In genomic region chr16:70438325-70438982, GRCh38 we compare ENCODE assay signal across 1 cellular context.
TF ChIP-seq lines count a peak whose summit lies in the region.

No MANE protein-coding gene starts in this region.

TF ChIP-seq in HepG2, 621 proteins besides CTCF, POLR2A, EP300 and RAD21 (continued from another document and continues in another):
- TF ChIP-seq SMAD1 (CRISPR knock-in tag; IDR thresholded peaks at IDR 0.05; ENCODE audit: borderline replicate concordance, low read depth) (no peak), ZNF138 (CRISPR knock-in tag; IDR thresholded peaks at IDR 0.05; ENCODE audit: low read depth) (0 out of 2 replicates have a peak, but pooled peaks have one; percentile 57), SNAPC2 (CRISPR knock-in tag; IDR thresholded peaks at IDR 0.05) (no peak), DNMT3B (CRISPR knock-in tag; conservative IDR thresholded peaks at IDR 0.05) (no peak), ZNF276 (CRISPR knock-in tag; IDR thresholded peaks at IDR 0.05; ENCODE audit: low read depth) (no peak), ZNF549 (CRISPR knock-in tag; IDR thresholded peaks at IDR 0.05) (no peak), NFE2L2 (IDR thresholded peaks at IDR 0.05; ENCODE audit: low read length) (no peak), MXI1 (IDR thresholded peaks at IDR 0.05; ENCODE audit: borderline replicate concordance, low read depth, low read length) (no peak), ZBTB43 (CRISPR knock-in tag; conservative IDR thresholded peaks at IDR 0.05) (no peak), TBX2 (CRISPR knock-in tag; IDR thresholded peaks at IDR 0.05; ENCODE audit: borderline replicate concordance) (no peak), DNMT1 (CRISPR knock-in tag; IDR thresholded peaks at IDR 0.05) (no peak), DBP (CRISPR knock-in tag; IDR thresholded peaks at IDR 0.05; ENCODE audit: not compliant biosample characterization) (no peak), ZNF281 (CRISPR knock-in tag; IDR thresholded peaks at IDR 0.05; ENCODE audit: borderline replicate concordance) (no peak), MATR3 (CRISPR knock-in tag; IDR thresholded peaks at IDR 0.05) (no peak), ZMAT3 (CRISPR knock-in tag; conservative IDR thresholded peaks at IDR 0.05) (no peak), SIX1 (CRISPR knock-in tag; IDR thresholded peaks at IDR 0.05; ENCODE audit: borderline replicate concordance) (no peak), BORCS8-MEF2B (CRISPR knock-in tag; IDR thresholded peaks at IDR 0.05) (0 out of 2 replicates have a peak, but pooled peaks have one; percentile 11), ZNF619 (CRISPR knock-in tag; IDR thresholded peaks at IDR 0.05) (no peak), NKX3-1 (CRISPR knock-in tag; IDR thresholded peaks at IDR 0.05) (no peak), ZNF282 (IDR thresholded peaks at IDR 0.05; ENCODE audit: partially characterized antibody) (no peak), GPN1 (CRISPR knock-in tag; IDR thresholded peaks at IDR 0.05; ENCODE audit: borderline replicate concordance) (no peak), LCORL (IDR thresholded peaks at IDR 0.05) (no peak), LCORL (CRISPR knock-in tag; IDR thresholded peaks at IDR 0.05) (no peak), MYPOP (CRISPR knock-in tag; IDR thresholded peaks at IDR 0.05) (no peak), ZNF230 (CRISPR knock-in tag; IDR thresholded peaks at IDR 0.05) (no peak), SPEN (CRISPR knock-in tag; IDR thresholded peaks at IDR 0.05; ENCODE audit: low read depth) (no peak), JUNB (CRISPR knock-in tag; IDR thresholded peaks at IDR 0.05; ENCODE audit: borderline replicate concordance) (no peak), ZNF83 (CRISPR knock-in tag; IDR thresholded peaks at IDR 0.05; ENCODE audit: borderline replicate concordance) (no peak), TCF7 (IDR thresholded peaks at IDR 0.05; ENCODE audit: low read depth) (no peak), HMG20B (CRISPR knock-in tag; conservative IDR thresholded peaks at IDR 0.05) (no peak), MTA1 (CRISPR knock-in tag; IDR thresholded peaks at IDR 0.05; ENCODE audit: borderline replicate concordance) (peak; percentile 29; the same call in 1 of the 2 replicates), SRY (CRISPR knock-in tag; IDR thresholded peaks at IDR 0.05) (no peak), ZNF572 (CRISPR knock-in tag; IDR thresholded peaks at IDR 0.05) (no peak), GMEB1 (CRISPR knock-in tag; IDR thresholded peaks at IDR 0.05; ENCODE audit: borderline replicate concordance) (0 out of 2 replicates have a peak, but pooled peaks have one; percentile 6), MBNL3 (CRISPR knock-in tag; conservative IDR thresholded peaks at IDR 0.05) (no peak), ZNF274 (CRISPR knock-in tag; IDR thresholded peaks at IDR 0.05) (peak; percentile 81; the same call in 1 of the 2 replicates), ZFP90 (CRISPR knock-in tag; IDR thresholded peaks at IDR 0.05; ENCODE audit: borderline replicate concordance) (no peak), NFKB2 (CRISPR knock-in tag; IDR thresholded peaks at IDR 0.05; ENCODE audit: borderline replicate concordance) (peak; percentile 43; the same call in 1 of the 2 replicates), ZNF34 (CRISPR knock-in tag; IDR thresholded peaks at IDR 0.05; ENCODE audit: borderline replicate concordance) (no peak), TSC22D2 (CRISPR knock-in tag; IDR thresholded peaks at IDR 0.05; ENCODE audit: borderline replicate concordance) (no peak), FOXA3 (CRISPR knock-in tag; IDR thresholded peaks at IDR 0.05) (no peak), POGZ (CRISPR knock-in tag; IDR thresholded peaks at IDR 0.05) (no peak), ZSCAN9 (CRISPR knock-in tag; IDR thresholded peaks at IDR 0.05; ENCODE audit: borderline replicate concordance) (no peak)
- TF ChIP-seq, protein P1, sequence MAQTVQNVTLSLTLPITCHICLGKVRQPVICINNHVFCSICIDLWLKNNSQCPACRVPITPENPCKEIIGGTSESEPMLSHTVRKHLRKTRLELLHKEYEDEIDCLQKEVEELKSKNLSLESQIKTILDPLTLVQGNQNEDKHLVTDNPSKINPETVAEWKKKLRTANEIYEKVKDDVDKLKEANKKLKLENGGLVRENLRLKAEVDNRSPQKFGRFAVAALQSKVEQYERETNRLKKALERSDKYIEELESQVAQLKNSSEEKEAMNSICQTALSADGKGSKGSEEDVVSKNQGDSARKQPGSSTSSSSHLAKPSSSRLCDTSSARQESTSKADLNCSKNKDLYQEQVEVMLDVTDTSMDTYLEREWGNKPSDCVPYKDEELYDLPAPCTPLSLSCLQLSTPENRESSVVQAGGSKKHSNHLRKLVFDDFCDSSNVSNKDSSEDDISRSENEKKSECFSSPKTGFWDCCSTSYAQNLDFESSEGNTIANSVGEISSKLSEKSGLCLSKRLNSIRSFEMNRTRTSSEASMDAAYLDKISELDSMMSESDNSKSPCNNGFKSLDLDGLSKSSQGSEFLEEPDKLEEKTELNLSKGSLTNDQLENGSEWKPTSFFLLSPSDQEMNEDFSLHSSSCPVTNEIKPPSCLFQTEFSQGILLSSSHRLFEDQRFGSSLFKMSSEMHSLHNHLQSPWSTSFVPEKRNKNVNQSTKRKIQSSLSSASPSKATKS (CRISPR knock-in tag; IDR thresholded peaks at IDR 0.05) = peak; percentile 38; the same call in 1 of the 2 replicates
- TF ChIP-seq, protein P2, sequence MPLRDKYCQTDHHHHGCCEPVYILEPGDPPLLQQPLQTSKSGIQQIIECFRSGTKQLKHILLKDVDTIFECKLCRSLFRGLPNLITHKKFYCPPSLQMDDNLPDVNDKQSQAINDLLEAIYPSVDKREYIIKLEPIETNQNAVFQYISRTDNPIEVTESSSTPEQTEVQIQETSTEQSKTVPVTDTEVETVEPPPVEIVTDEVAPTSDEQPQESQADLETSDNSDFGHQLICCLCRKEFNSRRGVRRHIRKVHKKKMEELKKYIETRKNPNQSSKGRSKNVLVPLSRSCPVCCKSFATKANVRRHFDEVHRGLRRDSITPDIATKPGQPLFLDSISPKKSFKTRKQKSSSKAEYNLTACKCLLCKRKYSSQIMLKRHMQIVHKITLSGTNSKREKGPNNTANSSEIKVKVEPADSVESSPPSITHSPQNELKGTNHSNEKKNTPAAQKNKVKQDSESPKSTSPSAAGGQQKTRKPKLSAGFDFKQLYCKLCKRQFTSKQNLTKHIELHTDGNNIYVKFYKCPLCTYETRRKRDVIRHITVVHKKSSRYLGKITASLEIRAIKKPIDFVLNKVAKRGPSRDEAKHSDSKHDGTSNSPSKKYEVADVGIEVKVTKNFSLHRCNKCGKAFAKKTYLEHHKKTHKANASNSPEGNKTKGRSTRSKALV (CRISPR knock-in tag; IDR thresholded peaks at IDR 0.05) = no peak
- TF ChIP-seq, protein P3, sequence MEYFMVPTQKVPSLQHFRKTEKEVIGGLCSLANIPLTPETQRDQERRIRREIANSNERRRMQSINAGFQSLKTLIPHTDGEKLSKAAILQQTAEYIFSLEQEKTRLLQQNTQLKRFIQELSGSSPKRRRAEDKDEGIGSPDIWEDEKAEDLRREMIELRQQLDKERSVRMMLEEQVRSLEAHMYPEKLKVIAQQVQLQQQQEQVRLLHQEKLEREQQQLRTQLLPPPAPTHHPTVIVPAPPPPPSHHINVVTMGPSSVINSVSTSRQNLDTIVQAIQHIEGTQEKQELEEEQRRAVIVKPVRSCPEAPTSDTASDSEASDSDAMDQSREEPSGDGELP (IDR thresholded peaks at IDR 0.05; ENCODE audit: borderline replicate concordance, low read depth) = no peak
- TF ChIP-seq, protein P4, sequence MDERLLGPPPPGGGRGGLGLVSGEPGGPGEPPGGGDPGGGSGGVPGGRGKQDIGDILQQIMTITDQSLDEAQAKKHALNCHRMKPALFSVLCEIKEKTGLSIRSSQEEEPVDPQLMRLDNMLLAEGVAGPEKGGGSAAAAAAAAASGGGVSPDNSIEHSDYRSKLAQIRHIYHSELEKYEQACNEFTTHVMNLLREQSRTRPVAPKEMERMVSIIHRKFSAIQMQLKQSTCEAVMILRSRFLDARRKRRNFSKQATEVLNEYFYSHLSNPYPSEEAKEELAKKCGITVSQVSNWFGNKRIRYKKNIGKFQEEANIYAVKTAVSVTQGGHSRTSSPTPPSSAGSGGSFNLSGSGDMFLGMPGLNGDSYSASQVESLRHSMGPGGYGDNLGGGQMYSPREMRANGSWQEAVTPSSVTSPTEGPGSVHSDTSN (CRISPR knock-in tag; IDR thresholded peaks at IDR 0.05) = no peak
- TF ChIP-seq, protein P5, sequence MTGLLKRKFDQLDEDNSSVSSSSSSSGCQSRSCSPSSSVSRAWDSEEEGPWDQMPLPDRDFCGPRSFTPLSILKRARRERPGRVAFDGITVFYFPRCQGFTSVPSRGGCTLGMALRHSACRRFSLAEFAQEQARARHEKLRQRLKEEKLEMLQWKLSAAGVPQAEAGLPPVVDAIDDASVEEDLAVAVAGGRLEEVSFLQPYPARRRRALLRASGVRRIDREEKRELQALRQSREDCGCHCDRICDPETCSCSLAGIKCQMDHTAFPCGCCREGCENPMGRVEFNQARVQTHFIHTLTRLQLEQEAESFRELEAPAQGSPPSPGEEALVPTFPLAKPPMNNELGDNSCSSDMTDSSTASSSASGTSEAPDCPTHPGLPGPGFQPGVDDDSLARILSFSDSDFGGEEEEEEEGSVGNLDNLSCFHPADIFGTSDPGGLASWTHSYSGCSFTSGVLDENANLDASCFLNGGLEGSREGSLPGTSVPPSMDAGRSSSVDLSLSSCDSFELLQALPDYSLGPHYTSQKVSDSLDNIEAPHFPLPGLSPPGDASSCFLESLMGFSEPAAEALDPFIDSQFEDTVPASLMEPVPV (CRISPR knock-in tag; IDR thresholded peaks at IDR 0.05) = peak; percentile 44; the same call in 1 of the 2 replicates
- TF ChIP-seq, protein P6, sequence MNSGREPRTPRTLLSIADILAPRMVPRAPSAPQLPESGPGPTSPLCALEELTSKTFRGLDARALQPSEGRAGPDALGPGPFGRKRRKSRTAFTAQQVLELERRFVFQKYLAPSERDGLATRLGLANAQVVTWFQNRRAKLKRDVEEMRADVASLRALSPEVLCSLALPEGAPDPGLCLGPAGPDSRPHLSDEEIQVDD (CRISPR knock-in tag; IDR thresholded peaks at IDR 0.05; ENCODE audit: borderline replicate concordance) = 0 out of 2 replicates have a peak, but pooled peaks have one; percentile 32
